Comparison of ENCODE assay signal across 8 cellular contexts in the genomic region with DNA sequence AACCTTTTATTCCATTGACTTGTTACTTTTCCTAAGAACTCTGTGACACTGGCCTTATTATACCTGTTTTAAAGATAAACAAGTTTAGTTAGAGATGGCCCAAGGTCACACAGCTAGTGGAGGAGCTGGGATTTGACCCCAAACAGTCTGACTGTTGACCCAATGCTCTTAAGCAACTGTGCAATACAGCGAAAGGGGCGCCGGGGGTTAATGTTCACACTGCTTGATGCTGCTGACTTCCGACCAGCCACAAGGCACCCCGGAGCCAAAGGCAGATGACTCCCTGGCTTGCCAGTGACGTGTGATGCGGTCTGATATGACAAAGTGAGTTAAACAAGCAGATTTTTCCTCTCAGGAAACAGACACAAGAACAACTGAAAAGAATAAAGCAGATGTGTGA. TPM values are rescaled to one million over a fixed set of nuclear protein-coding genes. Genes with fewer than 3 reads are reported as not detected.
A peak's percentile ranks its signal among the peaks of the same experiment; 100 is the strongest.
DNase-seq lines count a peak whose midpoint lies in the region; ATAC-seq, FAIRE-seq and TF ChIP-seq lines count a peak whose summit lies in the region.

No MANE protein-coding gene starts in this region.

- no peaks in the 10 kb centered on the region for H3K36me3 ChIP-seq in skeletal muscle satellite cell (ENCODE audit: insufficient read depth, low read length)

- no peaks in the 10 kb centered on the region for H3K27me3 ChIP-seq in skeletal muscle satellite cell (ENCODE audit: control insufficient read depth, insufficient read depth, low read length)

- peak; percentile 22 for DNase-seq in GM12891 (ENCODE audit: insufficient read length, low spot score)
- peak; percentile 52 for DNase-seq in RCC 7860 (ENCODE audit: low spot score)
- peak; percentile 88 for DNase-seq in activated effector memory CD4-positive, alpha-beta T cell treated with anti-CD3 and anti-CD28 coated beads, Interleukin-2, amount 50 U/mL, for 16 hours
- DNase-seq in cardiac septum (ENCODE audit: low spot score) = peak; percentile 89
- no peak for DNase-seq in NCI-H1105 (lab: John Stamatoyannopoulos, UW)
- DNase-seq in inferior parietal cortex (ENCODE audit: extremely low spot score) = no peak

- FAIRE-seq in GM12891 (lab: Jason Lieb, UNC) (peak; percentile 97), RCC 7860 (lab: Jason Lieb, UNC) (peak; percentile 78)

- H3K4me2 ChIP-seq in skeletal muscle satellite cell (ENCODE audit: low read length) = peak overlapping the region; percentile 63

- H3K4me3 ChIP-seq in skeletal muscle satellite cell (ENCODE audit: low read length) = no peak overlapping the region

- peak; percentile 90 for ATAC-seq in HG02798 (IDR thresholded peaks at IDR 0.05; ENCODE audit: poor library complexity, unreplicated experiment)

- intact Hi-C loops in cardiac septum (cut with DNase I) = no loop called here

- H3K9me3 ChIP-seq in skeletal muscle satellite cell (replicated peaks; ENCODE audit: low read length) = no peaks in the 10 kb centered on the region

- peaks cover 36% of the 10 kb centered on the region for H3K4me1 ChIP-seq in skeletal muscle satellite cell (ENCODE audit: control insufficient read depth, insufficient read depth, low read length)

- H3K9ac ChIP-seq in skeletal muscle satellite cell (ENCODE audit: low read depth, low read length) = no peak overlapping the region

- no peak for TF ChIP-seq POLR2A in GM12891 (IDR thresholded peaks at IDR 0.05; ENCODE audit: low read depth, low read length)

TF ChIP-seq in GM12891, 5 proteins besides CTCF, POLR2A, EP300 and RAD21:
- no peak for TF ChIP-seq PAX5 (IDR thresholded peaks at IDR 0.05; ENCODE audit: insufficient read depth, low read length, severe bottlenecking)
- TF ChIP-seq POLR2AphosphoS5 (IDR thresholded peaks at IDR 0.05; ENCODE audit: low read depth, low read length) = no peak
- TF ChIP-seq TAF1 (IDR thresholded peaks at IDR 0.05; ENCODE audit: low read depth, low read length) = no peak
- TF ChIP-seq POU2F2 (IDR thresholded peaks at IDR 0.05; ENCODE audit: low read depth, low read length) = no peak
- no peak for TF ChIP-seq SPI1 (IDR thresholded peaks at IDR 0.05; ENCODE audit: low read depth, low read length)

RNA-seq across cellular contexts. Expression of gene PIK3R1, which starts 23.9 kb away (rescaled TPM):
- polyA plus RNA-seq in GM12891 (2012; ENCODE audit: low read depth, missing spikeins) = 16.1 TPM
- total RNA-seq in cardiac septum = 166 TPM
- 27.3 and 40.8 TPM in 2 replicates for total RNA-seq in skeletal muscle satellite cell (2012; rRNA removed)

Comparison
In these comparisons a context has a peak if more than half of its experiments do, and no peak if none do; other contexts are left out.
1. DNase-seq: peak in GM12891 (single experiment), RCC 7860 (single experiment), activated effector memory CD4-positive, alpha-beta T cell treated with anti-CD3 and anti-CD28 coated beads, Interleukin-2, amount 50 U/mL, for 16 hours (single experiment) and cardiac septum (single experiment); none in NCI-H1105 (single experiment) and inferior parietal cortex (single experiment).